1 cellular context compared by ENCODE assay signal in the genomic region with DNA sequence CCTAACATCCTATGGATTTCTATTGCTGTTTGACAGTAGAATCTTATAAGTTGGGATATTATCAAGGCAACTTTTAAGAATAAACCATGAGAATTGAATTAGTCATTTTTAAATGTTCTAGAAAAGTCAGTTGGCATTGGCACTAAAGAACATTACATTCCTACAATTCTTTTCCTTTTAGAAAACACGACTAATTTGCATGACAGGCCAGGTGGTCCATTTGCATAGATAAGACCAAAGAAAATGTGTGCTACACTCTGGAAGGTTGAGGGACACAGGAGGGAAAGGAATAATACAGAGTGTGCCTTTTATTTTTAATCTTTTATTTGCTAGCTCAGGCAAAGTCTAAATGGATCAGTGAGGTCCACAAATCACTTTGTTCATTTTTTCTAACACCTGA.
TF ChIP-seq lines count a peak whose summit lies in the region.

No MANE protein-coding gene starts in this region.

TF ChIP-seq in WTC11, 78 proteins besides CTCF, POLR2A, EP300 and RAD21 (continued from another document):
- TF ChIP-seq ZNF281 (CRISPR knock-in tag; IDR thresholded peaks at IDR 0.05) (no peak), ARID4B (CRISPR knock-in tag; IDR thresholded peaks at IDR 0.05; ENCODE audit: borderline replicate concordance) (no peak), ZNF121 (CRISPR knock-in tag; IDR thresholded peaks at IDR 0.05) (no peak), RORB (CRISPR knock-in tag; IDR thresholded peaks at IDR 0.05) (no peak), MXD4 (CRISPR knock-in tag; IDR thresholded peaks at IDR 0.05; ENCODE audit: borderline replicate concordance) (no peak), NFE2L1 (CRISPR knock-in tag; IDR thresholded peaks at IDR 0.05) (no peak), ZNF317 (CRISPR knock-in tag; IDR thresholded peaks at IDR 0.05; ENCODE audit: borderline replicate concordance, low read depth) (no peak), ESRRA (CRISPR knock-in tag; IDR thresholded peaks at IDR 0.05; ENCODE audit: borderline replicate concordance) (no peak), ZNF416 (CRISPR knock-in tag; IDR thresholded peaks at IDR 0.05) (no peak), SP1 (CRISPR knock-in tag; conservative IDR thresholded peaks at IDR 0.05) (no peak), PRRX2 (CRISPR knock-in tag; IDR thresholded peaks at IDR 0.05) (no peak)
- TF ChIP-seq, protein P1, sequence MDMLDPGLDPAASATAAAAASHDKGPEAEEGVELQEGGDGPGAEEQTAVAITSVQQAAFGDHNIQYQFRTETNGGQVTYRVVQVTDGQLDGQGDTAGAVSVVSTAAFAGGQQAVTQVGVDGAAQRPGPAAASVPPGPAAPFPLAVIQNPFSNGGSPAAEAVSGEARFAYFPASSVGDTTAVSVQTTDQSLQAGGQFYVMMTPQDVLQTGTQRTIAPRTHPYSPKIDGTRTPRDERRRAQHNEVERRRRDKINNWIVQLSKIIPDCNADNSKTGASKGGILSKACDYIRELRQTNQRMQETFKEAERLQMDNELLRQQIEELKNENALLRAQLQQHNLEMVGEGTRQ (CRISPR knock-in tag; IDR thresholded peaks at IDR 0.05): no peak
- TF ChIP-seq, protein P2, sequence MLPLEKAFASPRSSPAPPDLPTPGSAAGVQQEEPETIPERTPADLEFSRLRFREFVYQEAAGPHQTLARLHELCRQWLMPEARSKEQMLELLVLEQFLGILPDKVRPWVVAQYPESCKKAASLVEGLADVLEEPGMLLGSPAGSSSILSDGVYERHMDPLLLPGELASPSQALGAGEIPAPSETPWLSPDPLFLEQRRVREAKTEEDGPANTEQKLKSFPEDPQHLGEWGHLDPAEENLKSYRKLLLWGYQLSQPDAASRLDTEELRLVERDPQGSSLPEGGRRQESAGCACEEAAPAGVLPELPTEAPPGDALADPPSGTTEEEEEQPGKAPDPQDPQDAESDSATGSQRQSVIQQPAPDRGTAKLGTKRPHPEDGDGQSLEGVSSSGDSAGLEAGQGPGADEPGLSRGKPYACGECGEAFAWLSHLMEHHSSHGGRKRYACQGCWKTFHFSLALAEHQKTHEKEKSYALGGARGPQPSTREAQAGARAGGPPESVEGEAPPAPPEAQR (CRISPR knock-in tag; IDR thresholded peaks at IDR 0.05): no peak
- TF ChIP-seq, protein P3, sequence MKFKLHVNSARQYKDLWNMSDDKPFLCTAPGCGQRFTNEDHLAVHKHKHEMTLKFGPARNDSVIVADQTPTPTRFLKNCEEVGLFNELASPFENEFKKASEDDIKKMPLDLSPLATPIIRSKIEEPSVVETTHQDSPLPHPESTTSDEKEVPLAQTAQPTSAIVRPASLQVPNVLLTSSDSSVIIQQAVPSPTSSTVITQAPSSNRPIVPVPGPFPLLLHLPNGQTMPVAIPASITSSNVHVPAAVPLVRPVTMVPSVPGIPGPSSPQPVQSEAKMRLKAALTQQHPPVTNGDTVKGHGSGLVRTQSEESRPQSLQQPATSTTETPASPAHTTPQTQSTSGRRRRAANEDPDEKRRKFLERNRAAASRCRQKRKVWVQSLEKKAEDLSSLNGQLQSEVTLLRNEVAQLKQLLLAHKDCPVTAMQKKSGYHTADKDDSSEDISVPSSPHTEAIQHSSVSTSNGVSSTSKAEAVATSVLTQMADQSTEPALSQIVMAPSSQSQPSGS (CRISPR knock-in tag; IDR thresholded peaks at IDR 0.05; ENCODE audit: borderline replicate concordance, low read depth): no peak
- TF ChIP-seq, protein P4, sequence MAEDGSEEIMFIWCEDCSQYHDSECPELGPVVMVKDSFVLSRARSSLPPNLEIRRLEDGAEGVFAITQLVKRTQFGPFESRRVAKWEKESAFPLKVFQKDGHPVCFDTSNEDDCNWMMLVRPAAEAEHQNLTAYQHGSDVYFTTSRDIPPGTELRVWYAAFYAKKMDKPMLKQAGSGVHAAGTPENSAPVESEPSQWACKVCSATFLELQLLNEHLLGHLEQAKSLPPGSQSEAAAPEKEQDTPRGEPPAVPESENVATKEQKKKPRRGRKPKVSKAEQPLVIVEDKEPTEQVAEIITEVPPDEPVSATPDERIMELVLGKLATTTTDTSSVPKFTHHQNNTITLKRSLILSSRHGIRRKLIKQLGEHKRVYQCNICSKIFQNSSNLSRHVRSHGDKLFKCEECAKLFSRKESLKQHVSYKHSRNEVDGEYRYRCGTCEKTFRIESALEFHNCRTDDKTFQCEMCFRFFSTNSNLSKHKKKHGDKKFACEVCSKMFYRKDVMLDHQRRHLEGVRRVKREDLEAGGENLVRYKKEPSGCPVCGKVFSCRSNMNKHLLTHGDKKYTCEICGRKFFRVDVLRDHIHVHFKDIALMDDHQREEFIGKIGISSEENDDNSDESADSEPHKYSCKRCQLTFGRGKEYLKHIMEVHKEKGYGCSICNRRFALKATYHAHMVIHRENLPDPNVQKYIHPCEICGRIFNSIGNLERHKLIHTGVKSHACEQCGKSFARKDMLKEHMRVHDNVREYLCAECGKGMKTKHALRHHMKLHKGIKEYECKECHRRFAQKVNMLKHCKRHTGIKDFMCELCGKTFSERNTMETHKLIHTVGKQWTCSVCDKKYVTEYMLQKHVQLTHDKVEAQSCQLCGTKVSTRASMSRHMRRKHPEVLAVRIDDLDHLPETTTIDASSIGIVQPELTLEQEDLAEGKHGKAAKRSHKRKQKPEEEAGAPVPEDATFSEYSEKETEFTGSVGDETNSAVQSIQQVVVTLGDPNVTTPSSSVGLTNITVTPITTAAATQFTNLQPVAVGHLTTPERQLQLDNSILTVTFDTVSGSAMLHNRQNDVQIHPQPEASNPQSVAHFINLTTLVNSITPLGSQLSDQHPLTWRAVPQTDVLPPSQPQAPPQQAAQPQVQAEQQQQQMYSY (CRISPR knock-in tag; IDR thresholded peaks at IDR 0.05): no peak
